In genomic region chr22:46397951-46398350, GRCh38 we compare ENCODE assay signal across 5 cellular contexts.
"Had no signal": no experiment of that assay in that cellular context is flagged by ENCODE, and none has a peak within 500 bp of the region (broad histone marks: within the 10 kb centered on the region; RNA-seq: fewer than 3 reads in every experiment).

No MANE protein-coding gene starts in this region.

- H3K27me3 Mint-ChIP-seq: IgD-negative memory B cell had no signal

- H3K4me3 ChIP-seq: K562 had no signal

- H3K27ac ChIP-seq: HL-60 had no signal

- DNase-seq: IMR-90, KBM-7 had no signal

- H3K27ac Mint-ChIP-seq: IgD-negative memory B cell had no signal

- H3K4me1 Mint-ChIP-seq: IgD-negative memory B cell had no signal

- H3K4me3 Mint-ChIP-seq: IgD-negative memory B cell had no signal

- H3K9me3 Mint-ChIP-seq: IgD-negative memory B cell had no signal
